ENCODE assay signal across 22 cellular contexts in genomic region chr1:177471244-177471643, GRCh38.
"Had no signal": no experiment of that assay in that cellular context is flagged by ENCODE, and none has a peak within 500 bp of the region (broad histone marks: within the 10 kb centered on the region; RNA-seq: fewer than 3 reads in every experiment).

No MANE protein-coding gene starts in this region.

- H3K4me1 Mint-ChIP-seq: activated CD4-positive, alpha-beta memory T cell treated with anti-CD3 and anti-CD28 coated beads, Interleukin-2, amount 10 ng/mL, durations not matched to agents 7 days and 5 days; naive thymus-derived CD8-positive, alpha-beta T cell; stimulated activated effector memory CD8-positive, alpha-beta T cell treated with anti-CD3 and anti-CD28 coated beads, Interleukin-12 subunit alpha, Interleukin-12 subunit beta, amount 100 ng/mL, for 72 hours had no signal

- H3K4me3 ChIP-seq: cardiac muscle cell, ovary, psoas muscle, smooth muscle cell, stomach, testis had no signal

- DNase-seq: activated CD4-positive, alpha-beta memory T cell treated with anti-CD3 and anti-CD28 coated beads, Interleukin-2, amount 10 ng/mL, durations not matched to agents 7 days and 5 days; activated CD4-positive, alpha-beta T cell treated with anti-CD3 and anti-CD28 coated beads for 48 hours; activated CD4-positive, CD25-positive, alpha-beta regulatory T cell; activated naive CD4-positive, alpha-beta T cell treated with anti-CD3 and anti-CD28 coated beads for 36 hours; activated T-cell treated with anti-CD3 and anti-CD28 coated beads, Interleukin-2, amount 50 U/mL, for 1 hour; anterior cingulate cortex; mesendoderm; naive thymus-derived CD8-positive, alpha-beta T cell; ovary; psoas muscle; right cardiac atrium; stimulated activated CD4-positive, alpha-beta T cell treated with anti-CD3 and anti-CD28 coated beads, Interleukin-4, amount 100 ng/mL, for 24 hours; stomach; T-helper 1 cell; T-helper 9 cell; testis had no signal

- H3K36me3 ChIP-seq: cardiac muscle cell, ovary, stomach had no signal

- H3K27me3 Mint-ChIP-seq: activated CD4-positive, alpha-beta memory T cell treated with anti-CD3 and anti-CD28 coated beads, Interleukin-2, amount 10 ng/mL, durations not matched to agents 7 days and 5 days; type B pancreatic cell had no signal

- H3K9me3 Mint-ChIP-seq: activated CD4-positive, alpha-beta memory T cell treated with anti-CD3 and anti-CD28 coated beads, Interleukin-2, amount 10 ng/mL, durations not matched to agents 7 days and 5 days had no signal

- H3K27ac ChIP-seq: cardiac muscle cell, epithelial cell of prostate, ovary, psoas muscle, stomach, testis had no signal

- H3K27ac Mint-ChIP-seq: activated CD4-positive, alpha-beta memory T cell treated with anti-CD3 and anti-CD28 coated beads, Interleukin-2, amount 10 ng/mL, durations not matched to agents 7 days and 5 days; activated naive CD4-positive, alpha-beta T cell treated with anti-CD3 and anti-CD28 coated beads for 36 hours; activated T-helper 2 cell treated with anti-CD3 and anti-CD28 coated beads, Interferon-gamma antibody, Interleukin-2, Interleukin-4, amounts not matched to agents 10 μg/mL and 5 μg/mL and 100 μg/mL, durations not matched to agents 14 hours and 24 hours and 36 hours; naive thymus-derived CD8-positive, alpha-beta T cell; stimulated activated effector memory CD8-positive, alpha-beta T cell treated with anti-CD3 and anti-CD28 coated beads, Interleukin-12 subunit alpha, Interleukin-12 subunit beta, amount 100 ng/mL, for 72 hours; type B pancreatic cell had no signal

- H3K4me3 Mint-ChIP-seq: activated CD4-positive, alpha-beta memory T cell treated with anti-CD3 and anti-CD28 coated beads, Interleukin-2, amount 10 ng/mL, durations not matched to agents 7 days and 5 days; activated naive CD4-positive, alpha-beta T cell treated with anti-CD3 and anti-CD28 coated beads for 36 hours; naive thymus-derived CD8-positive, alpha-beta T cell; stimulated activated effector memory CD8-positive, alpha-beta T cell treated with anti-CD3 and anti-CD28 coated beads, Interleukin-12 subunit alpha, Interleukin-12 subunit beta, amount 100 ng/mL, for 72 hours; type B pancreatic cell had no signal

- H3K27me3 ChIP-seq: ovary, stomach, testis had no signal

- H3K4me2 ChIP-seq: smooth muscle cell had no signal

- ATAC-seq: naive thymus-derived CD8-positive, alpha-beta T cell; right cardiac atrium; stimulated activated effector memory CD8-positive, alpha-beta T cell treated with anti-CD3 and anti-CD28 coated beads, Interleukin-12 subunit alpha, Interleukin-12 subunit beta, amount 100 ng/mL, for 72 hours had no signal

- H3K9me3 ChIP-seq: ovary, psoas muscle, stomach, testis had no signal

- H3K4me1 ChIP-seq: psoas muscle, stomach, testis had no signal

- H3K36me3 Mint-ChIP-seq: naive thymus-derived CD8-positive, alpha-beta T cell; stimulated activated effector memory CD8-positive, alpha-beta T cell treated with anti-CD3 and anti-CD28 coated beads, Interleukin-12 subunit alpha, Interleukin-12 subunit beta, amount 100 ng/mL, for 72 hours; type B pancreatic cell had no signal
